1 cellular context compared by ENCODE assay signal in the genomic region with DNA sequence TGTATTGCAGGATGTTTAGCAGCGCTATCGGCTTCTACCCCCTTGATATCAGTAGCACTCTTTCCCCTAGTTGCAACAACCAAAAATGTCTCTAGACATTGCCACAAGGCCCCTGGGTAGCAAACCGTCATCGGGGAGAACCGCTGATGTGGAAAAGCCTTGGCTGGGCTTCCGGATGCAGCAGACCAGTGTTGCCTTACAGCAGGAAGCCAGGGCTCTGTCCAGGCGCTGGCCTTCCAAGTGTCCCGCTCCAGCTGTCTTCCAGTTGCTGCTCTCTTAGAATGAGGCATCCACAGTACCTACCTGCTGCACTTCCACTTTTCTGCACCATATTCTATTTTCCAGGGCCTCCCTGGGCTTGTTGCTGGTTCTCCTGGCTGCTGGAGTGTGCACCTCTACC.
TF ChIP-seq lines count a peak whose summit lies in the region.

No MANE protein-coding gene starts in this region.

TF ChIP-seq in GM23338, 12 proteins besides CTCF, POLR2A, EP300 and RAD21 (continued from another document):
- TF ChIP-seq, protein P1, sequence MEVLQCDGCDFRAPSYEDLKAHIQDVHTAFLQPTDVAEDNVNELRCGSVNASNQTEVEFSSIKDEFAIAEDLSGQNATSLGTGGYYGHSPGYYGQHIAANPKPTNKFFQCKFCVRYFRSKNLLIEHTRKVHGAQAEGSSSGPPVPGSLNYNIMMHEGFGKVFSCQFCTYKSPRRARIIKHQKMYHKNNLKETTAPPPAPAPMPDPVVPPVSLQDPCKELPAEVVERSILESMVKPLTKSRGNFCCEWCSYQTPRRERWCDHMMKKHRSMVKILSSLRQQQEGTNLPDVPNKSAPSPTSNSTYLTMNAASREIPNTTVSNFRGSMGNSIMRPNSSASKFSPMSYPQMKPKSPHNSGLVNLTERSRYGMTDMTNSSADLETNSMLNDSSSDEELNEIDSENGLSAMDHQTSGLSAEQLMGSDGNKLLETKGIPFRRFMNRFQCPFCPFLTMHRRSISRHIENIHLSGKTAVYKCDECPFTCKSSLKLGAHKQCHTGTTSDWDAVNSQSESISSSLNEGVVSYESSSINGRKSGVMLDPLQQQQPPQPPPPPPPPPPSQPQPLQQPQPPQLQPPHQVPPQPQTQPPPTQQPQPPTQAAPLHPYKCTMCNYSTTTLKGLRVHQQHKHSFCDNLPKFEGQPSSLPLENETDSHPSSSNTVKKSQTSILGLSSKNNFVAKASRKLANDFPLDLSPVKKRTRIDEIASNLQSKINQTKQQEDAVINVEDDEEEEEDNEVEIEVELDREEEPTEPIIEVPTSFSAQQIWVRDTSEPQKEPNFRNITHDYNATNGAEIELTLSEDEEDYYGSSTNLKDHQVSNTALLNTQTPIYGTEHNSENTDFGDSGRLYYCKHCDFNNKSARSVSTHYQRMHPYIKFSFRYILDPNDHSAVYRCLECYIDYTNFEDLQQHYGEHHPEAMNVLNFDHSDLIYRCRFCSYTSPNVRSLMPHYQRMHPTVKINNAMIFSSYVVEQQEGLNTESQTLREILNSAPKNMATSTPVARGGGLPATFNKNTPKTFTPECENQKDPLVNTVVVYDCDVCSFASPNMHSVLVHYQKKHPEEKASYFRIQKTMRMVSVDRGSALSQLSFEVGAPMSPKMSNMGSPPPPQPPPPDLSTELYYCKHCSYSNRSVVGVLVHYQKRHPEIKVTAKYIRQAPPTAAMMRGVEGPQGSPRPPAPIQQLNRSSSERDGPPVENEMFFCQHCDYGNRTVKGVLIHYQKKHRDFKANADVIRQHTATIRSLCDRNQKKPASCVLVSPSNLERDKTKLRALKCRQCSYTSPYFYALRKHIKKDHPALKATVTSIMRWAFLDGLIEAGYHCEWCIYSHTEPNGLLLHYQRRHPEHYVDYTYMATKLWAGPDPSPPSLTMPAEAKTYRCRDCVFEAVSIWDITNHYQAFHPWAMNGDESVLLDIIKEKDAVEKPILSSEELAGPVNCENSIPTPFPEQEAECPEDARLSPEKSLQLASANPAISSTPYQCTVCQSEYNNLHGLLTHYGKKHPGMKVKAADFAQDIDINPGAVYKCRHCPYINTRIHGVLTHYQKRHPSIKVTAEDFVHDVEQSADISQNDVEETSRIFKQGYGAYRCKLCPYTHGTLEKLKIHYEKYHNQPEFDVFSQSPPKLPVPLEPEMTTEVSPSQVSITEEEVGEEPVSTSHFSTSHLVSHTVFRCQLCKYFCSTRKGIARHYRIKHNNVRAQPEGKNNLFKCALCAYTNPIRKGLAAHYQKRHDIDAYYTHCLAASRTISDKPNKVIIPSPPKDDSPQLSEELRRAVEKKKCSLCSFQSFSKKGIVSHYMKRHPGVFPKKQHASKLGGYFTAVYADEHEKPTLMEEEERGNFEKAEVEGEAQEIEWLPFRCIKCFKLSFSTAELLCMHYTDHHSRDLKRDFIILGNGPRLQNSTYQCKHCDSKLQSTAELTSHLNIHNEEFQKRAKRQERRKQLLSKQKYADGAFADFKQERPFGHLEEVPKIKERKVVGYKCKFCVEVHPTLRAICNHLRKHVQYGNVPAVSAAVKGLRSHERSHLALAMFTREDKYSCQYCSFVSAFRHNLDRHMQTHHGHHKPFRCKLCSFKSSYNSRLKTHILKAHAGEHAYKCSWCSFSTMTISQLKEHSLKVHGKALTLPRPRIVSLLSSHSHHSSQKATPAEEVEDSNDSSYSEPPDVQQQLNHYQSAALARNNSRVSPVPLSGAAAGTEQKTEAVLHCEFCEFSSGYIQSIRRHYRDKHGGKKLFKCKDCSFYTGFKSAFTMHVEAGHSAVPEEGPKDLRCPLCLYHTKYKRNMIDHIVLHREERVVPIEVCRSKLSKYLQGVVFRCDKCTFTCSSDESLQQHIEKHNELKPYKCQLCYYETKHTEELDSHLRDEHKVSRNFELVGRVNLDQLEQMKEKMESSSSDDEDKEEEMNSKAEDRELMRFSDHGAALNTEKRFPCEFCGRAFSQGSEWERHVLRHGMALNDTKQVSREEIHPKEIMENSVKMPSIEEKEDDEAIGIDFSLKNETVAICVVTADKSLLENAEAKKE (CRISPR knock-in tag; IDR thresholded peaks at IDR 0.05): no peak
- TF ChIP-seq JUNB (IDR thresholded peaks at IDR 0.05; ENCODE audit: unreplicated experiment) (no peak), ETS1 (IDR thresholded peaks at IDR 0.05) (no peak), ZNF114 (CRISPR knock-in tag; IDR thresholded peaks at IDR 0.05) (no peak), CREB1 (CRISPR knock-in tag; IDR thresholded peaks at IDR 0.05; ENCODE audit: low read depth) (no peak), STAT1 (IDR thresholded peaks at IDR 0.05; ENCODE audit: unreplicated experiment) (no peak), EZH2phosphoT487 (IDR thresholded peaks at IDR 0.05; ENCODE audit: unreplicated experiment) (no peak), EZH2 (IDR thresholded peaks at IDR 0.05; ENCODE audit: low read depth, unreplicated experiment) (no peak)
- TF ChIP-seq, protein P2, sequence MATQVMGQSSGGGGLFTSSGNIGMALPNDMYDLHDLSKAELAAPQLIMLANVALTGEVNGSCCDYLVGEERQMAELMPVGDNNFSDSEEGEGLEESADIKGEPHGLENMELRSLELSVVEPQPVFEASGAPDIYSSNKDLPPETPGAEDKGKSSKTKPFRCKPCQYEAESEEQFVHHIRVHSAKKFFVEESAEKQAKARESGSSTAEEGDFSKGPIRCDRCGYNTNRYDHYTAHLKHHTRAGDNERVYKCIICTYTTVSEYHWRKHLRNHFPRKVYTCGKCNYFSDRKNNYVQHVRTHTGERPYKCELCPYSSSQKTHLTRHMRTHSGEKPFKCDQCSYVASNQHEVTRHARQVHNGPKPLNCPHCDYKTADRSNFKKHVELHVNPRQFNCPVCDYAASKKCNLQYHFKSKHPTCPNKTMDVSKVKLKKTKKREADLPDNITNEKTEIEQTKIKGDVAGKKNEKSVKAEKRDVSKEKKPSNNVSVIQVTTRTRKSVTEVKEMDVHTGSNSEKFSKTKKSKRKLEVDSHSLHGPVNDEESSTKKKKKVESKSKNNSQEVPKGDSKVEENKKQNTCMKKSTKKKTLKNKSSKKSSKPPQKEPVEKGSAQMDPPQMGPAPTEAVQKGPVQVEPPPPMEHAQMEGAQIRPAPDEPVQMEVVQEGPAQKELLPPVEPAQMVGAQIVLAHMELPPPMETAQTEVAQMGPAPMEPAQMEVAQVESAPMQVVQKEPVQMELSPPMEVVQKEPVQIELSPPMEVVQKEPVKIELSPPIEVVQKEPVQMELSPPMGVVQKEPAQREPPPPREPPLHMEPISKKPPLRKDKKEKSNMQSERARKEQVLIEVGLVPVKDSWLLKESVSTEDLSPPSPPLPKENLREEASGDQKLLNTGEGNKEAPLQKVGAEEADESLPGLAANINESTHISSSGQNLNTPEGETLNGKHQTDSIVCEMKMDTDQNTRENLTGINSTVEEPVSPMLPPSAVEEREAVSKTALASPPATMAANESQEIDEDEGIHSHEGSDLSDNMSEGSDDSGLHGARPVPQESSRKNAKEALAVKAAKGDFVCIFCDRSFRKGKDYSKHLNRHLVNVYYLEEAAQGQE (IDR thresholded peaks at IDR 0.05; ENCODE audit: unreplicated experiment): no peak
